In genomic region chr2:215454519-215454918, GRCh38 we compare ENCODE assay signal across 8 cellular contexts. TPM values are rescaled to one million over a fixed set of nuclear protein-coding genes. Genes with fewer than 3 reads are reported as not detected.
DNase-seq lines count a peak whose midpoint lies in the region; ATAC-seq, FAIRE-seq and TF ChIP-seq lines count a peak whose summit lies in the region.

No MANE protein-coding gene starts in this region.

- no peak for DNase-seq in BJ (ENCODE audit: low read depth)
- peak; percentile 19 for DNase-seq in RPMI8226
- peak in 1 of 2 donors; percentile 21 for DNase-seq in frontal cortex (ENCODE audit: low spot score in 2 of 2)
- no peak for DNase-seq in stomach
- no peak for DNase-seq in activated naive CD8-positive, alpha-beta T cell treated with anti-CD3 and anti-CD28 coated beads, Interleukin-2, amount 50 U/mL, for 24 hours

- no peak overlapping the region for H3K4me3 Mint-ChIP-seq in activated naive CD8-positive, alpha-beta T cell treated with anti-CD3 and anti-CD28 coated beads, Interleukin-2, amount 50 U/mL, for 24 hours

- intact Hi-C loops in stomach (cut with DNase I; ENCODE audit: low total_unique reads) = no loop called here

- H3K27ac Mint-ChIP-seq in activated naive CD8-positive, alpha-beta T cell treated with anti-CD3 and anti-CD28 coated beads, Interleukin-2, amount 50 U/mL, for 24 hours = no peak overlapping the region

- 27 to 40% (median 30%) methylated on average over 3 of the region's 3 CpGs for WGBS in stomach, 5 donors

- TF ChIP-seq CTCF in BJ (IDR thresholded peaks at IDR 0.05; ENCODE audit: insufficient read depth, low read depth, low read length) (peak; percentile 83), stomach (IDR thresholded peaks at IDR 0.05) (peak in 5 of 7 experiments; percentile 55 to 84 (median 75))

- TF ChIP-seq POLR2A in stomach (IDR thresholded peaks at IDR 0.05) = no peak

- CTCF ChIA-PET in BJ (lab: Yijun Ruan, JAX) = interaction anchor here (0.6 to 2.3 kb wide), 19 partner anchors 8 to 465 kb away, joined by 3 to 8 read pairs (median 3); no protein-coding TSS in a partner anchor

- H3K36me3 ChIP-seq in BJ (ENCODE audit: control insufficient read depth, insufficient read depth, low read length) (no peaks in the 10 kb centered on the region), stomach (no peaks in the 10 kb centered on the region)

- POLR2A ChIA-PET in BJ (lab: Charles Lee) = no interaction called here

- no peak for TF ChIP-seq EP300 in stomach (IDR thresholded peaks at IDR 0.05)

- H3K27ac ChIP-seq in stomach = no peak overlapping the region

- ATAC-seq in GM18519 (IDR thresholded peaks at IDR 0.05; ENCODE audit: low FRiP score, unreplicated experiment) (peak; percentile 79), HG03439 (IDR thresholded peaks at IDR 0.05; ENCODE audit: unreplicated experiment) (peak; percentile 61), GM19324 (IDR thresholded peaks at IDR 0.05; ENCODE audit: low FRiP score, unreplicated experiment) (no peak)
- ATAC-seq in activated naive CD8-positive, alpha-beta T cell treated with anti-CD3 and anti-CD28 coated beads, Interleukin-2, amount 50 U/mL, for 24 hours = no peak

- H3K27me3 ChIP-seq in BJ (ENCODE audit: control insufficient read depth, insufficient read depth, low read length) (no peaks in the 10 kb centered on the region), stomach (no peaks in the 10 kb centered on the region)

- FAIRE-seq in frontal cortex (lab: Jason Lieb, UNC) = peak; percentile 70

- peaks cover 17% of the 10 kb centered on the region for H3K27me3 Mint-ChIP-seq in activated naive CD8-positive, alpha-beta T cell treated with anti-CD3 and anti-CD28 coated beads, Interleukin-2, amount 50 U/mL, for 24 hours

- H3K9me3 Mint-ChIP-seq in activated naive CD8-positive, alpha-beta T cell treated with anti-CD3 and anti-CD28 coated beads, Interleukin-2, amount 50 U/mL, for 24 hours = no peaks in the 10 kb centered on the region

- H3K4me1 ChIP-seq in stomach = no peaks in the 10 kb centered on the region

- no peaks in the 10 kb centered on the region for H3K36me3 Mint-ChIP-seq in activated naive CD8-positive, alpha-beta T cell treated with anti-CD3 and anti-CD28 coated beads, Interleukin-2, amount 50 U/mL, for 24 hours (ENCODE audit: low read depth)

- H3K9me3 ChIP-seq in stomach = no peaks in the 10 kb centered on the region

- H3K4me3 ChIP-seq in BJ (ENCODE audit: low read depth, low read length) = no peak overlapping the region
- no peak overlapping the region for H3K4me3 ChIP-seq in stomach

- no peaks in the 10 kb centered on the region for H3K4me1 Mint-ChIP-seq in activated naive CD8-positive, alpha-beta T cell treated with anti-CD3 and anti-CD28 coated beads, Interleukin-2, amount 50 U/mL, for 24 hours

RNA-seq across cellular contexts. Expression of gene FN1, which starts 18.7 kb away (rescaled TPM):
- polyA plus RNA-seq in BJ (2011; rRNA removed) = 4,778 and 5,814 TPM in 2 replicates
- polyA minus RNA-seq in BJ (2011; rRNA and poly(A)+ RNA removed) = 1,979 and 2,586 TPM in 2 replicates
- total RNA-seq in frontal cortex = 99.9 TPM
- total RNA-seq in stomach = 100 to 1,000 TPM; 215 to 861 (median 257) TPM
- 100 to 1,000 TPM in 1 of 3 donors, 10 to 100 TPM in 2; 42.0 to 301 (median 44.4) TPM for polyA plus RNA-seq in stomach

Comparison
In these comparisons a context has a peak if more than half of its experiments do, and no peak if none do; other contexts are left out.
1. ATAC-seq: peak in GM18519 (single experiment) and HG03439 (single experiment); none in GM19324 (single experiment) and activated naive CD8-positive, alpha-beta T cell treated with anti-CD3 and anti-CD28 coated beads, Interleukin-2, amount 50 U/mL, for 24 hours (single experiment).